ENCODE assay signal across 8 cellular contexts in the genomic region with DNA sequence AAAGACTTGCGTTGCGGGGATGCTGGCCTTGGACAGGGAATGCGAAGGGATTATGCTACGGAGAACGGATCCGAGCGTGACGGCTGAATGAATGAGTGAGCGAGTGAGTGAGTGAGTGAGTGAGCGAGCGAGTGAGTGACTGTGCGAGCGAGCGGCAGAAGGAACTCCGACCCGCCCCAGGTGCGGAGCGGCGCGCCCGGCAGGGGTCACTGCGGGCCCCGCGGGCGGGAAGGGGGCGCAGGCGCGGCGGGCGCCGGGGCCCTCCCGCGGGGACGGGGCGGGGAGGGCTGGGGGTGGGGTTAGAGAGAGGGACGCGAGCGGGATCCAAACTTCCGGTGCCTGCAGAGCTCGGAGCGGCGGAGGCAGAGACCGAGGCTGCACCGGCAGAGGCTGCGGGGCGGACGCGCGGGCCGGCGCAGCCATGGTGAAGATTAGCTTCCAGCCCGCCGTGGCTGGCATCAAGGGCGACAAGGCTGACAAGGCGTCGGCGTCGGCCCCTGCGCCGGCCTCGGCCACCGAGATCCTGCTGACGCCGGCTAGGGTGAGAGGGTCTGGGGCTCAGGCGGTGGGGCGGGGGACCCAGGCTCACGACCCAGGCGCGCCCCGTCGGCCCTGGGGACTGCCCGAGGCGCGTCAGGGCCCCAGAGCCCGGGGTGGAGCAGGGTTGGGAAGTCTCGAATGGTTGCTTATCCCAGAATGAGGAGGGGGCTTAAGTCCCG. TPM values are rescaled to one million over a fixed set of nuclear protein-coding genes. Genes with fewer than 3 reads are reported as not detected.
DNase-seq lines count a peak whose midpoint lies in the region; ATAC-seq and TF ChIP-seq lines count a peak whose summit lies in the region.

Gene ITM2C (plus strand): TSS at position 338 of the 719 bp plus-strand sequence. CDS start 84 bp downstream, at position 422.

- H3K9me3 ChIP-seq in DOHH2 (ENCODE audit: control insufficient read depth, insufficient read depth, low read length) = no peaks in the 10 kb centered on the region

- H3K36me3 ChIP-seq in DOHH2 (ENCODE audit: control insufficient read depth, low read length) = no peaks in the 10 kb centered on the region

- H3K9me2 ChIP-seq in DOHH2 (replicated peaks; ENCODE audit: control insufficient read depth, low read length) = no peaks in the 10 kb centered on the region

- no peak within 1 kb of the TSS for H3K27ac ChIP-seq in DOHH2 (ENCODE audit: low read depth, low read length)

- no peaks in the 10 kb centered on the region; the same call in 1 of the 2 replicates for H4K20me1 ChIP-seq in DOHH2 (ENCODE audit: control insufficient read depth, insufficient read depth, low read depth, low read length)

- TF ChIP-seq CTCF in DOHH2 (IDR thresholded peaks at IDR 0.05; ENCODE audit: low read depth, low read length, poor library complexity, severe bottlenecking) = peak; percentile 45

- peaks cover 8% of the 10 kb centered on the region for H3F3A ChIP-seq in DOHH2 (ENCODE audit: control insufficient read depth, insufficient read depth)

- peaks cover 18% of the 10 kb centered on the region for H3K27me3 ChIP-seq in DOHH2 (ENCODE audit: control insufficient read depth, low read length)

- ATAC-seq in GM21529 (IDR thresholded peaks at IDR 0.05; ENCODE audit: unreplicated experiment) (peak; percentile 67), left ventricle myocardium superior (peak; percentile 93)

- H3K4me2 ChIP-seq in DOHH2 (ENCODE audit: low read length) = peak within 1 kb of the TSS; percentile 81

- H3K79me2 ChIP-seq in DOHH2 (ENCODE audit: control insufficient read depth, low read length) = no peaks in the 10 kb centered on the region

- peak; percentile 65 for DNase-seq in Jurkat, Clone E6-1 (ENCODE audit: low read depth, low spot score)
- DNase-seq in T follicular helper cell (ENCODE audit: low read depth) (peak; percentile 69), amniotic epithelial cell (ENCODE audit: low read depth) (peak; percentile 70), left ventricle myocardium superior (peak; percentile 80), renal cortical epithelial cell (ENCODE audit: low read depth) (peak; percentile 23), NCI-H446 treated with DMSO at 0.1 percent for 48 hours (lab: John Stamatoyannopoulos, UW) (no peak)

- peak within 1 kb of the TSS; percentile 79 for H3K4me3 ChIP-seq in DOHH2 (ENCODE audit: low read length)
- peak within 1 kb of the TSS; percentile 76 for H3K4me3 ChIP-seq in Jurkat, Clone E6-1 (ENCODE audit: low read length)

- H3K4me1 ChIP-seq in DOHH2 (ENCODE audit: control insufficient read depth, low read length) = peaks cover 49% of the 10 kb centered on the region

- intact Hi-C loops in left ventricle myocardium superior (cut with micrococcal nuclease) = no loop called here

RNA-seq across cellular contexts. Expression of gene ITM2C, which starts in this region (rescaled TPM):
- 120 TPM for polyA plus RNA-seq in Jurkat, Clone E6-1 (2012; ENCODE audit: insufficient read depth, insufficient read length)
- 28.8 TPM for total RNA-seq in left ventricle myocardium superior
- total RNA-seq in renal cortical epithelial cell = 46.5 and 85.7 TPM in 2 replicates
